8 cellular contexts compared by ENCODE assay signal in the genomic region with DNA sequence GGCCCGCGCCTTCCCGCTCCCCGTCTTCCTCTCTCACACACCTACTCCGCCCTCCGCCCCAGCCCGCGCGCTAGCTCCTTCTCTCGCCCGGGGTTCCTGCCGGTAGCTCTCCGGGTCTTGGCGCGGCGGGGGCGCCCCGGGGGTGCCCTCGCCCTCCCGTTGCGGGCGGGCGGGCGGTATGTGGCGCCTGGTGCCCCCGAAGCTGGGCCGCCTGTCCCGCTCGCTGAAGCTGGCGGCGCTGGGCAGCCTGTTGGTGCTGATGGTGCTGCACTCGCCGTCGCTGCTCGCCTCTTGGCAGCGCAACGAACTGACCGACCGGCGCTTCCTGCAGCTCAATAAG. TPM values are rescaled to one million over a fixed set of nuclear protein-coding genes. Genes with fewer than 3 reads are reported as not detected.
A peak's percentile ranks its signal among the peaks of the same experiment; 100 is the strongest.
DNase-seq lines count a peak whose midpoint lies in the region; ATAC-seq and TF ChIP-seq lines count a peak whose summit lies in the region.

No MANE protein-coding gene starts in this region.

- H3K18ac ChIP-seq in mesendoderm (ENCODE audit: low read length): peak overlapping the region; percentile 73

- H3K79me2 ChIP-seq in mesendoderm (ENCODE audit: control insufficient read depth, insufficient read depth, low read length): peaks cover 36% of the 10 kb centered on the region

- H3K4me2 ChIP-seq in mesendoderm (ENCODE audit: low read length): peak overlapping the region; percentile 29

- H3K27ac Mint-ChIP-seq in IgD-negative memory B cell: peak overlapping the region; percentile 97 to 99 (median 99)
- H3K27ac Mint-ChIP-seq in chondrocyte (ENCODE audit: unreplicated experiment): peak overlapping the region; percentile 85

- H3K23ac ChIP-seq in mesendoderm (ENCODE audit: low read length): peak overlapping the region; percentile 59

- H3K4me3 ChIP-seq in AG04450 (ENCODE audit: low read depth, low read length) (peak overlapping the region; percentile 94), mesendoderm (ENCODE audit: low read length) (peak overlapping the region; percentile 49), upper lobe of right lung (peak overlapping the region; percentile 94)

- H4K8ac ChIP-seq in mesendoderm (ENCODE audit: low read depth, low read length): no peak overlapping the region

- H2BK5ac ChIP-seq in mesendoderm (ENCODE audit: low read length): peak overlapping the region; percentile 69

- peak overlapping the region; percentile 57 for H3K27ac ChIP-seq in AG04450 (ENCODE audit: low read depth, low read length)
- H3K27ac ChIP-seq in mesendoderm (ENCODE audit: low read depth, low read length): peak overlapping the region; percentile 100
- H3K27ac ChIP-seq in upper lobe of right lung: peak overlapping the region; percentile 97

- CTCF ChIA-PET in AG04450 (lab: Charles Lee): interaction anchor here (0.6 to 2.5 kb wide), 8 partner anchors 8 to 798 kb away, joined by 3 to 10 read pairs (median 4); no protein-coding TSS in a partner anchor

- H3K79me1 ChIP-seq in mesendoderm (ENCODE audit: low read length): no peaks in the 10 kb centered on the region

- H4K5ac ChIP-seq in mesendoderm (ENCODE audit: low read length): no peak overlapping the region

- H3K4me1 Mint-ChIP-seq in IgD-negative memory B cell (peaks cover 13 to 30% (median 27%) of the 10 kb centered on the region in 3 donors), chondrocyte (ENCODE audit: low read depth) (peaks cover 36% of the 10 kb centered on the region)

- H2BK15ac ChIP-seq in mesendoderm (replicated peaks; ENCODE audit: low read depth): no peak overlapping the region

- H2BK120ac ChIP-seq in mesendoderm (ENCODE audit: low read depth, low read length): no peak overlapping the region

- no peak for TF ChIP-seq CTCF in AG04450 (IDR thresholded peaks at IDR 0.05; ENCODE audit: low read depth, low read length)
- no peak for TF ChIP-seq CTCF in chondrocyte (IDR thresholded peaks at IDR 0.05)
- TF ChIP-seq CTCF in upper lobe of right lung (IDR thresholded peaks at IDR 0.05): no peak

- peak overlapping the region; percentile 93 to 99 (median 97) for H3K4me3 Mint-ChIP-seq in IgD-negative memory B cell
- H3K4me3 Mint-ChIP-seq in chondrocyte (ENCODE audit: unreplicated experiment): peak overlapping the region; percentile 97

- WGBS in mesendoderm (ENCODE audit: extremely low coverage, insufficient coverage, low lambda C conversion rate): no CpG with 5 or more reads among the region's 40 CpGs

- H3K56ac ChIP-seq in mesendoderm (ENCODE audit: low read length): peak overlapping the region; percentile 100

- H3K27me3 Mint-ChIP-seq in IgD-negative memory B cell (no peaks in the 10 kb centered on the region), chondrocyte (ENCODE audit: low read depth) (no peaks in the 10 kb centered on the region)

- H2AK5ac ChIP-seq in mesendoderm (ENCODE audit: low read length): no peak overlapping the region

- DNase-seq in AG04450 (ENCODE audit: low read depth, low spot score) (no peak), chondrocyte (ENCODE audit: low spot score) (no peak), mesendoderm (no peak), upper lobe of right lung (no peak), NCI-H1105 treated with DMSO at 0.1 percent for 48 hours (lab: John Stamatoyannopoulos, UW) (no peak), GF-D8 (lab: John Stamatoyannopoulos, UW) (no peak)

- ATAC-seq in upper lobe of right lung (no peak), HG02588 (IDR thresholded peaks at IDR 0.05; ENCODE audit: unreplicated experiment) (no peak)

- POLR2A ChIA-PET in AG04450 (lab: Yijun Ruan, JAX): interaction anchor here (0.5 to 2.0 kb wide), 17 partner anchors 15 to 971 kb away, joined by 3 to 17 read pairs (median 3); a partner anchor contains a TSS

- H3K36me3 ChIP-seq in mesendoderm (ENCODE audit: control insufficient read depth, insufficient read depth, low read length): no peaks in the 10 kb centered on the region
- H3K36me3 ChIP-seq in upper lobe of right lung: no peaks in the 10 kb centered on the region

- peak overlapping the region; percentile 77 for H3K9ac ChIP-seq in mesendoderm (ENCODE audit: low read length)

- H3K4me1 ChIP-seq in mesendoderm (ENCODE audit: control insufficient read depth, low read depth, low read length) (no peaks in the 10 kb centered on the region), upper lobe of right lung (peaks cover 29% of the 10 kb centered on the region)

- H3K9me3 ChIP-seq in AG04450 (ENCODE audit: control insufficient read depth, insufficient read depth, low read length): no peaks in the 10 kb centered on the region; the same call in 1 of the 2 replicates
- no peaks in the 10 kb centered on the region for H3K9me3 ChIP-seq in upper lobe of right lung

- no peaks in the 10 kb centered on the region for H3K36me3 Mint-ChIP-seq in IgD-negative memory B cell
- H3K36me3 Mint-ChIP-seq in chondrocyte (ENCODE audit: low read depth): no peaks in the 10 kb centered on the region

- no peak overlapping the region for H3K4ac ChIP-seq in mesendoderm (ENCODE audit: low read depth, low read length)

- no peaks in the 10 kb centered on the region for H3K27me3 ChIP-seq in AG04450 (ENCODE audit: control insufficient read depth, insufficient read depth, low read length)
- no peaks in the 10 kb centered on the region for H3K27me3 ChIP-seq in mesendoderm (ENCODE audit: insufficient read depth, low read length, poor library complexity)
- H3K27me3 ChIP-seq in upper lobe of right lung: no peaks in the 10 kb centered on the region

- H3K9me3 Mint-ChIP-seq in IgD-negative memory B cell: no peaks in the 10 kb centered on the region
- no peaks in the 10 kb centered on the region for H3K9me3 Mint-ChIP-seq in chondrocyte (ENCODE audit: low read depth)

- intact Hi-C loops in upper lobe of right lung (cut with DNase I): no loop called here

RNA-seq across cellular contexts. Expression of a gene that starts 0.5 kb away (rescaled TPM):
- polyA plus RNA-seq in AG04450 (2011; rRNA removed) (8.9 and 13.1 TPM in 2 replicates), IgD-negative memory B cell (22.2 TPM)
- polyA minus RNA-seq in AG04450 (2011; rRNA and poly(A)+ RNA removed): 10.2 and 16.2 TPM in 2 replicates
- total RNA-seq in chondrocyte (25.8 to 51.9 TPM (median 28.8 TPM) in 3 replicates), upper lobe of right lung (24.4 TPM)
- polyA plus RNA-seq in mesendoderm (2013, experiment 1 of 2): 32.7 TPM
- 34.3 TPM for polyA plus RNA-seq in mesendoderm (2013, experiment 2 of 2)
